ENCODE assay signal across 1 cellular context in genomic region chr6:26439552-26440125, GRCh38.
TF ChIP-seq lines count a peak whose summit lies in the region.

No MANE protein-coding gene starts in this region.

TF ChIP-seq in WTC11, 78 proteins besides CTCF, POLR2A, EP300 and RAD21 (continued from another document):
- TF ChIP-seq, protein P1, sequence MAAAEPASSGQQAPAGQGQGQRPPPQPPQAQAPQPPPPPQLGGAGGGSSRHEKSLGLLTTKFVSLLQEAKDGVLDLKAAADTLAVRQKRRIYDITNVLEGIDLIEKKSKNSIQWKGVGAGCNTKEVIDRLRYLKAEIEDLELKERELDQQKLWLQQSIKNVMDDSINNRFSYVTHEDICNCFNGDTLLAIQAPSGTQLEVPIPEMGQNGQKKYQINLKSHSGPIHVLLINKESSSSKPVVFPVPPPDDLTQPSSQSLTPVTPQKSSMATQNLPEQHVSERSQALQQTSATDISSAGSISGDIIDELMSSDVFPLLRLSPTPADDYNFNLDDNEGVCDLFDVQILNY (CRISPR knock-in tag; IDR thresholded peaks at IDR 0.05), result no peak
- TF ChIP-seq CDX4 (CRISPR knock-in tag; IDR thresholded peaks at IDR 0.05; ENCODE audit: borderline replicate concordance) (no peak), FOXP1 (CRISPR knock-in tag; IDR thresholded peaks at IDR 0.05; ENCODE audit: borderline replicate concordance) (no peak), STAT6 (CRISPR knock-in tag; conservative IDR thresholded peaks at IDR 0.05; ENCODE audit: low read depth) (no peak), IRF2 (CRISPR knock-in tag; IDR thresholded peaks at IDR 0.05; ENCODE audit: borderline replicate concordance, low read depth) (no peak), ZNF423 (CRISPR knock-in tag; IDR thresholded peaks at IDR 0.05) (no peak), PRRX2 (CRISPR knock-in tag; IDR thresholded peaks at IDR 0.05) (no peak), ATF3 (CRISPR knock-in tag; conservative IDR thresholded peaks at IDR 0.05) (no peak), ZBTB21 (CRISPR knock-in tag; IDR thresholded peaks at IDR 0.05; ENCODE audit: borderline replicate concordance) (no peak)
TF ChIP-seq in WTC11: peak in this region for 0.
